12 cellular contexts compared by ENCODE assay signal in genomic region chr15:26115229-26115943, GRCh38.
"Had no signal": no experiment of that assay in that cellular context is flagged by ENCODE, and none has a peak within 500 bp of the region (broad histone marks: within the 10 kb centered on the region; RNA-seq: fewer than 3 reads in every experiment).

No MANE protein-coding gene starts in this region.

- H3K4me3 Mint-ChIP-seq: activated CD4-positive, alpha-beta memory T cell treated with anti-CD3 and anti-CD28 coated beads, Interleukin-2, amount 10 ng/mL, durations not matched to agents 7 days and 5 days; activated naive CD4-positive, alpha-beta T cell treated with anti-CD3 and anti-CD28 coated beads, Interleukin-2, amount 50 U/mL, for 24 hours; activated T-cell treated with anti-CD3 and anti-CD28 coated beads, Interleukin-2, amount 50 U/mL, for 4 hours; stimulated activated effector memory CD8-positive, alpha-beta T cell treated with anti-CD3 and anti-CD28 coated beads, Interleukin-12 subunit alpha, Interleukin-12 subunit beta, amount 100 ng/mL, for 72 hours had no signal

- H3K36me3 Mint-ChIP-seq: activated naive CD4-positive, alpha-beta T cell treated with anti-CD3 and anti-CD28 coated beads, Interleukin-2, amount 50 U/mL, for 24 hours; stimulated activated effector memory CD8-positive, alpha-beta T cell treated with anti-CD3 and anti-CD28 coated beads, Interleukin-12 subunit alpha, Interleukin-12 subunit beta, amount 100 ng/mL, for 72 hours had no signal

- H3K9me3 Mint-ChIP-seq: activated CD4-positive, alpha-beta memory T cell treated with anti-CD3 and anti-CD28 coated beads, Interleukin-2, amount 10 ng/mL, durations not matched to agents 7 days and 5 days; activated naive CD4-positive, alpha-beta T cell treated with anti-CD3 and anti-CD28 coated beads, Interleukin-2, amount 50 U/mL, for 24 hours; activated T-cell treated with anti-CD3 and anti-CD28 coated beads, Interleukin-2, amount 50 U/mL, for 4 hours; stimulated activated effector memory CD8-positive, alpha-beta T cell treated with anti-CD3 and anti-CD28 coated beads, Interleukin-12 subunit alpha, Interleukin-12 subunit beta, amount 100 ng/mL, for 72 hours had no signal

- DNase-seq: activated CD4-positive, alpha-beta memory T cell treated with anti-CD3 and anti-CD28 coated beads, Interleukin-2, amount 10 ng/mL, durations not matched to agents 7 days and 5 days; activated CD4-positive, alpha-beta T cell treated with anti-CD3 and anti-CD28 coated beads for 4 hours; activated effector memory CD4-positive, alpha-beta T cell treated with anti-CD3 and anti-CD28 coated beads, Interleukin-2, amount 50 U/mL, for 16 hours; activated T-cell treated with anti-CD3 and anti-CD28 coated beads, Interleukin-2, amount 50 U/mL, for 4 hours; adrenal gland; colonic mucosa; esophagus squamous epithelium; pancreas; T-helper 1 cell; WERI-Rb-1 had no signal

- ATAC-seq: activated T-cell treated with anti-CD3 and anti-CD28 coated beads, Interleukin-2, amount 50 U/mL, for 4 hours; stimulated activated effector memory CD8-positive, alpha-beta T cell treated with anti-CD3 and anti-CD28 coated beads, Interleukin-12 subunit alpha, Interleukin-12 subunit beta, amount 100 ng/mL, for 72 hours had no signal

- H3K27ac ChIP-seq: adrenal gland, colonic mucosa, esophagus squamous epithelium, pancreas, WERI-Rb-1 had no signal

- H3K4me1 Mint-ChIP-seq: activated CD4-positive, alpha-beta memory T cell treated with anti-CD3 and anti-CD28 coated beads, Interleukin-2, amount 10 ng/mL, durations not matched to agents 7 days and 5 days; activated naive CD4-positive, alpha-beta T cell treated with anti-CD3 and anti-CD28 coated beads, Interleukin-2, amount 50 U/mL, for 24 hours; stimulated activated effector memory CD8-positive, alpha-beta T cell treated with anti-CD3 and anti-CD28 coated beads, Interleukin-12 subunit alpha, Interleukin-12 subunit beta, amount 100 ng/mL, for 72 hours had no signal

- H3K9me3 ChIP-seq: adrenal gland, colonic mucosa, esophagus squamous epithelium, pancreas had no signal

- H3K36me3 ChIP-seq: adrenal gland, colonic mucosa, esophagus squamous epithelium, pancreas, WERI-Rb-1 had no signal

- H3K4me1 ChIP-seq: adrenal gland, colonic mucosa, pancreas had no signal

- H3K27ac Mint-ChIP-seq: activated CD4-positive, alpha-beta memory T cell treated with anti-CD3 and anti-CD28 coated beads, Interleukin-2, amount 10 ng/mL, durations not matched to agents 7 days and 5 days; activated naive CD4-positive, alpha-beta T cell treated with anti-CD3 and anti-CD28 coated beads, Interleukin-2, amount 50 U/mL, for 24 hours; stimulated activated effector memory CD8-positive, alpha-beta T cell treated with anti-CD3 and anti-CD28 coated beads, Interleukin-12 subunit alpha, Interleukin-12 subunit beta, amount 100 ng/mL, for 72 hours had no signal

- H3K27me3 Mint-ChIP-seq: activated CD4-positive, alpha-beta memory T cell treated with anti-CD3 and anti-CD28 coated beads, Interleukin-2, amount 10 ng/mL, durations not matched to agents 7 days and 5 days; activated naive CD4-positive, alpha-beta T cell treated with anti-CD3 and anti-CD28 coated beads, Interleukin-2, amount 50 U/mL, for 24 hours had no signal

- H3K4me3 ChIP-seq: adrenal gland, colonic mucosa, esophagus squamous epithelium, pancreas had no signal

- H3K27me3 ChIP-seq: adrenal gland, colonic mucosa, esophagus squamous epithelium, pancreas had no signal
